ENCODE assay signal across 7 cellular contexts in genomic region chr2:6109801-6110200, GRCh38.
"Had no signal": no experiment of that assay in that cellular context is flagged by ENCODE, and none has a peak within 500 bp of the region (broad histone marks: within the 10 kb centered on the region; RNA-seq: fewer than 3 reads in every experiment).

No MANE protein-coding gene starts in this region.

- DNase-seq: GM23248, GOT3, H7, HFFc6, KBM-7 had no signal

- ATAC-seq: HCT116, HepG2 had no signal
